ENCODE assay signal across 9 cellular contexts in genomic region chr2:159202568-159203071, GRCh38.
DNase-seq lines count a peak whose midpoint lies in the region; ATAC-seq lines count a peak whose summit lies in the region.
"Had no signal": no experiment of that assay in that cellular context is flagged by ENCODE, and none has a peak within 500 bp of the region (broad histone marks: within the 10 kb centered on the region; RNA-seq: fewer than 3 reads in every experiment).

No MANE protein-coding gene starts in this region.

- no peak overlapping the region for H4K12ac ChIP-seq in trophoblast cell (ENCODE audit: low read depth, low read length)

- DNase-seq in EH (ENCODE audit: low read depth): peak; percentile 100
- DNase-seq in amniotic stem cell (lab: John Stamatoyannopoulos, UW): peak; percentile 95
- peak; percentile 80 for DNase-seq in cardiac septum (ENCODE audit: low spot score)
- DNase-seq in trophoblast cell: peak; percentile 59 to 77
- no peak for DNase-seq in COR-L47 (lab: John Stamatoyannopoulos, UW)
- DNase-seq in activated CD8-positive, alpha-beta T cell treated with anti-CD3 and anti-CD28 coated beads, Interleukin-2, amount 10 ng/mL, durations not matched to agents 7 days and 5 days: no peak
- DNase-seq in activated T-cell treated with anti-CD3 and anti-CD28 coated beads, Interleukin-2, amount 50 U/mL, for 48 hours: no peak
- DNase-seq: activated CD4-positive, alpha-beta T cell treated with anti-CD3 and anti-CD28 coated beads for 36 hours had no signal

- H3K9me3 ChIP-seq in trophoblast cell (ENCODE audit: insufficient read depth, low read depth, low read length): no peaks in the 10 kb centered on the region

- no peak overlapping the region for H2BK5ac ChIP-seq in trophoblast cell (ENCODE audit: low read depth, low read length, poor library complexity)

- H3K27me3 ChIP-seq in trophoblast cell (ENCODE audit: insufficient read depth, low read length): no peaks in the 10 kb centered on the region

- H2BK120ac ChIP-seq in trophoblast cell (ENCODE audit: insufficient read depth, low read length, poor library complexity): no peak overlapping the region

- peaks cover 16% of the 10 kb centered on the region for H3K4me1 Mint-ChIP-seq in activated CD8-positive, alpha-beta T cell treated with anti-CD3 and anti-CD28 coated beads, Interleukin-2, amount 10 ng/mL, durations not matched to agents 7 days and 5 days (ENCODE audit: low read depth)

- POLR2A ChIA-PET in activated CD8-positive, alpha-beta T cell treated with anti-CD3 and anti-CD28 coated beads, Interleukin-2, amount 10 ng/mL, durations not matched to agents 7 days and 5 days (lab: Charles Lee): no interaction called here

- H3K9ac ChIP-seq in trophoblast cell (ENCODE audit: low read length): no peak overlapping the region

- H3K14ac ChIP-seq in trophoblast cell (ENCODE audit: low read length): no peak overlapping the region

- H3K79me1 ChIP-seq in trophoblast cell (ENCODE audit: low read length): peaks cover 2% of the 10 kb centered on the region

- no peaks in the 10 kb centered on the region for H3K79me2 ChIP-seq in trophoblast cell (ENCODE audit: control insufficient read depth, insufficient read depth, low read length, poor library complexity)

- no peak overlapping the region for H2AK5ac ChIP-seq in trophoblast cell (ENCODE audit: low read length)

- no peak overlapping the region for H3K4ac ChIP-seq in trophoblast cell (ENCODE audit: low read depth, low read length)

- WGBS in trophoblast cell (ENCODE audit: extremely low coverage, insufficient coverage, insufficient read length): no CpG with 5 or more reads among the region's 4 CpGs

- no peak overlapping the region for H3K4me3 Mint-ChIP-seq in activated CD8-positive, alpha-beta T cell treated with anti-CD3 and anti-CD28 coated beads, Interleukin-2, amount 10 ng/mL, durations not matched to agents 7 days and 5 days
- H3K4me3 Mint-ChIP-seq: activated CD4-positive, alpha-beta T cell treated with anti-CD3 and anti-CD28 coated beads for 36 hours had no signal

- no peaks in the 10 kb centered on the region for H3K9me3 Mint-ChIP-seq in activated CD8-positive, alpha-beta T cell treated with anti-CD3 and anti-CD28 coated beads, Interleukin-2, amount 10 ng/mL, durations not matched to agents 7 days and 5 days (ENCODE audit: insufficient read depth)

- peaks cover 18 to 38% of the 10 kb centered on the region in 2 experiments for H3K36me3 ChIP-seq in trophoblast cell (ENCODE audit: control insufficient read depth in 1 of 2, insufficient read depth in 2 of 2, low read length in 2 of 2)

- no peak overlapping the region for H4K8ac ChIP-seq in trophoblast cell (ENCODE audit: low read depth, low read length)

- no peak overlapping the region for H3K27ac Mint-ChIP-seq in activated CD8-positive, alpha-beta T cell treated with anti-CD3 and anti-CD28 coated beads, Interleukin-2, amount 10 ng/mL, durations not matched to agents 7 days and 5 days
- H3K27ac Mint-ChIP-seq: activated CD4-positive, alpha-beta T cell treated with anti-CD3 and anti-CD28 coated beads for 36 hours had no signal

- no peak overlapping the region for H4K91ac ChIP-seq in trophoblast cell (ENCODE audit: low read depth, low read length)

- no peak overlapping the region for H3K18ac ChIP-seq in trophoblast cell (ENCODE audit: low read length)

- no peaks in the 10 kb centered on the region for H3K36me3 Mint-ChIP-seq in activated CD8-positive, alpha-beta T cell treated with anti-CD3 and anti-CD28 coated beads, Interleukin-2, amount 10 ng/mL, durations not matched to agents 7 days and 5 days (ENCODE audit: low read depth)

- H2BK12ac ChIP-seq in trophoblast cell (ENCODE audit: low read length): no peak overlapping the region

- CTCF ChIA-PET in activated CD8-positive, alpha-beta T cell treated with anti-CD3 and anti-CD28 coated beads, Interleukin-2, amount 10 ng/mL, durations not matched to agents 7 days and 5 days (lab: Charles Lee): no interaction called here

- no peak overlapping the region for H3K4me3 ChIP-seq in trophoblast cell (ENCODE audit: low read depth, low read length)

- no peaks in the 10 kb centered on the region for H3K27me3 Mint-ChIP-seq in activated CD8-positive, alpha-beta T cell treated with anti-CD3 and anti-CD28 coated beads, Interleukin-2, amount 10 ng/mL, durations not matched to agents 7 days and 5 days (ENCODE audit: low read depth)
- H3K27me3 Mint-ChIP-seq: activated CD4-positive, alpha-beta T cell treated with anti-CD3 and anti-CD28 coated beads for 36 hours had no signal

- ATAC-seq in HG03159 (IDR thresholded peaks at IDR 0.05; ENCODE audit: unreplicated experiment): no peak
- ATAC-seq in activated CD8-positive, alpha-beta T cell treated with anti-CD3 and anti-CD28 coated beads, Interleukin-2, amount 10 ng/mL, durations not matched to agents 7 days and 5 days: no peak
- ATAC-seq: activated CD4-positive, alpha-beta T cell treated with anti-CD3 and anti-CD28 coated beads for 36 hours had no signal

- no peak overlapping the region for H2AFZ ChIP-seq in trophoblast cell (ENCODE audit: insufficient read depth, low read length, poor library complexity)

- H3K4me2 ChIP-seq in trophoblast cell (ENCODE audit: low read length): no peak overlapping the region

- H3K23ac ChIP-seq in trophoblast cell (ENCODE audit: low read length): no peak overlapping the region

- H3K27ac ChIP-seq in trophoblast cell (ENCODE audit: low read depth, low read length): peak overlapping the region; percentile 14

- intact Hi-C loops in cardiac septum (cut with DNase I): no loop called here

- peaks cover 16 to 19% of the 10 kb centered on the region in 2 experiments for H3K4me1 ChIP-seq in trophoblast cell (ENCODE audit: control insufficient read depth in 1 of 2, insufficient read depth in 2 of 2, low read length in 2 of 2)

Comparison
In these comparisons a context has a peak if more than half of its experiments do, and no peak if none do; other contexts are left out.
1. DNase-seq: peak in EH (single experiment), amniotic stem cell (single experiment), cardiac septum (single experiment) and trophoblast cell (2 of 2); none in COR-L47 (single experiment), activated CD8-positive, alpha-beta T cell treated with anti-CD3 and anti-CD28 coated beads, Interleukin-2, amount 10 ng/mL, durations not matched to agents 7 days and 5 days (single experiment) and activated T-cell treated with anti-CD3 and anti-CD28 coated beads, Interleukin-2, amount 50 U/mL, for 48 hours (0 of 2).